In the genomic region with DNA sequence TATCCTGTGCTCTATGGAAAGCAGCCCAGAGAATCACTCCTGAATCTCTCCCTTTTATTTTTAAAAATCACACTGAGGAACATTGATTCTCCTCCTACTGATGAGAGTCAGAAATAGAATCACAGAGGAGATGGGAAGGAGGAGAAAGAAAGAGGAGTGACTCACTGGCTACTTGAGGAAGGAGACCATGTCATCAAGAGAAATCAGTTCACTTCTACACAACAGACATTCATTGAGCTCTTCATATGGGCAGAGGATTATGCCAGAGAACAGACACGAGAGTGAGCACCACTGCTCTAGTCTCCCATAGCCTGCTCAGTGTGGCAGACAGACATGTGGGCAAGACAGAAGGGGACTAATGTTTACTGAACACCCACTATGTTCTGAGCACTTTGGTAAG, we compare ENCODE assay signal across 1 cellular context.
TF ChIP-seq lines count a peak whose summit lies in the region.

No MANE protein-coding gene starts in this region.

TF ChIP-seq in HepG2, 621 proteins besides CTCF, POLR2A, EP300 and RAD21:
- TF ChIP-seq PAXIP1 (CRISPR knock-in tag; conservative IDR thresholded peaks at IDR 0.05) (no peak), CHCHD3 (CRISPR knock-in tag; IDR thresholded peaks at IDR 0.05) (no peak), RARA (CRISPR knock-in tag; IDR thresholded peaks at IDR 0.05) (no peak), ZNF367 (CRISPR knock-in tag; IDR thresholded peaks at IDR 0.05; ENCODE audit: borderline replicate concordance) (no peak), THRA (CRISPR knock-in tag; IDR thresholded peaks at IDR 0.05; ENCODE audit: borderline replicate concordance) (no peak), ZMYM2 (CRISPR knock-in tag; IDR thresholded peaks at IDR 0.05) (no peak), MTA3 (CRISPR knock-in tag; IDR thresholded peaks at IDR 0.05) (no peak), FUBP1 (CRISPR knock-in tag; IDR thresholded peaks at IDR 0.05; ENCODE audit: borderline replicate concordance) (no peak), ZNF619 (CRISPR knock-in tag; IDR thresholded peaks at IDR 0.05) (no peak), PRDM10 (CRISPR knock-in tag; IDR thresholded peaks at IDR 0.05; ENCODE audit: low read depth) (no peak), ZNF879 (CRISPR knock-in tag; IDR thresholded peaks at IDR 0.05) (no peak), HNF4A (CRISPR knock-in tag; IDR thresholded peaks at IDR 0.05) (no peak), SMAD3 (CRISPR knock-in tag; IDR thresholded peaks at IDR 0.05) (no peak), ZNF615 (CRISPR knock-in tag; IDR thresholded peaks at IDR 0.05; ENCODE audit: borderline replicate concordance) (no peak), ZBTB26 (CRISPR knock-in tag; IDR thresholded peaks at IDR 0.05; ENCODE audit: borderline replicate concordance) (no peak)
TF ChIP-seq in HepG2: peak in this region for 0.
